Comparison of ENCODE assay signal across 15 cellular contexts in the genomic region with DNA sequence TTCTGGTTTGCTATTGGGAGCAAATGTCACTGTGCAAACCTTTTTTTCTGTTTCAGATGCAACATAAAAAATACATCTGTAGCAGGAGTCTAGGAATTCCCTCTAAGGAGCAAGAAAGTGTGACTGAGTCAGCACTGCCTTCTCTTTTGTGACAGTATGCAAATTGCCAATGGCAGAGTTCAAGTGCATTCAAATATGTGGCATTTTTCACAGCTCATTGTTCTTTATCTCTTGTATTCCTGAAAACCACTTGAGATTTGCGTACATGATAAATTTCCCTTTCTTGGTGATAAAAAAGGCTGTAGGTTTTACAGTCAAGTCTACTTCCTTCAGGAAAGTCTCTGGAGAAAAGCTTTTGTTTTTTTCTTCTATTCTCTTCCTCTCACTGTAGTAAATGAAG.
"Had no signal": no experiment of that assay in that cellular context is flagged by ENCODE, and none has a peak within 500 bp of the region (broad histone marks: within the 10 kb centered on the region; RNA-seq: fewer than 3 reads in every experiment).

No MANE protein-coding gene starts in this region.

- H3K27me3 ChIP-seq: gastroesophageal sphincter, hepatocyte, stomach had no signal

- H3K4me2 ChIP-seq: hepatocyte had no signal

- H3K27ac ChIP-seq: gastroesophageal sphincter, hepatocyte, skin epidermis had no signal

- H3K9me3 ChIP-seq: gastroesophageal sphincter, mucosa of descending colon, stomach had no signal

- H3K4me3 ChIP-seq: gastroesophageal sphincter, hepatocyte, lung, mucosa of descending colon, skin epidermis, stomach had no signal

- DNase-seq: activated CD4-positive, alpha-beta memory T cell treated with anti-CD3 and anti-CD28 coated beads, Interleukin-2, amount 10 ng/mL, durations not matched to agents 7 days and 5 days; activated CD4-positive, CD25-positive, alpha-beta regulatory T cell treated with anti-CD3 and anti-CD28 coated beads, Interleukin-2, amount 50 U/mL, for 72 hours; activated naive CD8-positive, alpha-beta T cell treated with anti-CD3 and anti-CD28 coated beads, Interleukin-2, amount 10 ng/mL, durations not matched to agents 7 days and 5 days; activated T-cell treated with anti-CD3 and anti-CD28 coated beads, Interleukin-2, amount 50 U/mL, for 48 hours; anterior cingulate cortex; cortex of kidney; effector CD8-positive, alpha-beta T cell; mucosa of descending colon; naive thymus-derived CD8-positive, alpha-beta T cell; occipital lobe; stomach had no signal

- H3K36me3 ChIP-seq: gastroesophageal sphincter had no signal

- ATAC-seq: gastroesophageal sphincter; mucosa of descending colon; naive thymus-derived CD8-positive, alpha-beta T cell had no signal
